8 cellular contexts compared by ENCODE assay signal in genomic region chr11:65432686-65433582, GRCh38. TPM values are rescaled to one million over a fixed set of nuclear protein-coding genes. Genes with fewer than 3 reads are reported as not detected.
DNase-seq lines count a peak whose midpoint lies in the region; ATAC-seq and TF ChIP-seq lines count a peak whose summit lies in the region.

No MANE protein-coding gene starts in this region.

- no peak for ATAC-seq in activated T-cell treated with anti-CD3 and anti-CD28 coated beads, Interleukin-2, amount 50 U/mL, for 4 hours
- no peak for ATAC-seq in GM18517 (IDR thresholded peaks at IDR 0.05; ENCODE audit: unreplicated experiment)
- no peak for ATAC-seq in HG03354 (IDR thresholded peaks at IDR 0.05; ENCODE audit: poor library complexity, severe bottlenecking, unreplicated experiment)

- H3K4me1 Mint-ChIP-seq in activated T-cell treated with anti-CD3 and anti-CD28 coated beads, Interleukin-2, amount 50 U/mL, for 4 hours (ENCODE audit: low read depth), result peaks cover 82% of the 10 kb centered on the region
- peaks cover 86% of the 10 kb centered on the region for H3K4me1 Mint-ChIP-seq in osteocyte (ENCODE audit: unreplicated experiment)

- peak overlapping the region; percentile 3 for H3K4me3 Mint-ChIP-seq in activated T-cell treated with anti-CD3 and anti-CD28 coated beads, Interleukin-2, amount 50 U/mL, for 4 hours
- H3K4me3 Mint-ChIP-seq in osteocyte (ENCODE audit: unreplicated experiment), result peak overlapping the region; percentile 65

- H3K36me3 Mint-ChIP-seq in activated T-cell treated with anti-CD3 and anti-CD28 coated beads, Interleukin-2, amount 50 U/mL, for 4 hours (ENCODE audit: insufficient read depth), result peaks cover 32% of the 10 kb centered on the region
- peaks cover 60% of the 10 kb centered on the region for H3K36me3 Mint-ChIP-seq in osteocyte (ENCODE audit: unreplicated experiment)

- peak overlapping the region in 1 of 2 donors; percentile 19 for H3K4me3 ChIP-seq in cardiac fibroblast (replicated peaks in 1 of 2; ENCODE audit: low read depth in 2 of 2, low read length in 2 of 2)

- H3K27me3 Mint-ChIP-seq in activated T-cell treated with anti-CD3 and anti-CD28 coated beads, Interleukin-2, amount 50 U/mL, for 4 hours (ENCODE audit: low read depth), result no peaks in the 10 kb centered on the region
- no peaks in the 10 kb centered on the region for H3K27me3 Mint-ChIP-seq in osteocyte (ENCODE audit: unreplicated experiment)

- TF ChIP-seq CTCF in cardiac fibroblast (IDR thresholded peaks at IDR 0.05; ENCODE audit: low read depth, low read length), result no peak
- peak; percentile 50 for TF ChIP-seq CTCF in osteocyte (IDR thresholded peaks at IDR 0.05)

- DNase-seq in activated T-cell treated with anti-CD3 and anti-CD28 coated beads, Interleukin-2, amount 50 U/mL, for 4 hours, result no peak
- DNase-seq in activated T-cell treated with anti-CD3 and anti-CD28 coated beads for 4 hours (no peak), NCI-H446 treated with DMSO at 0.1 percent for 48 hours (lab: John Stamatoyannopoulos, UW) (peak; percentile 46), cardiac fibroblast (ENCODE audit: low read depth in 2 of 2) (peak; percentile 62 to 71), osteocyte (ENCODE audit: extremely low spot score, unreplicated experiment) (no peak), hypothalamus (lab: John Stamatoyannopoulos, UW) (no peak)

- no peaks in the 10 kb centered on the region for H3K9me3 Mint-ChIP-seq in activated T-cell treated with anti-CD3 and anti-CD28 coated beads, Interleukin-2, amount 50 U/mL, for 4 hours
- no peaks in the 10 kb centered on the region for H3K9me3 Mint-ChIP-seq in osteocyte (ENCODE audit: unreplicated experiment)

- peak overlapping the region; percentile 74 for H3K27ac Mint-ChIP-seq in osteocyte (ENCODE audit: unreplicated experiment)

RNA-seq across cellular contexts. Expression of gene NEAT1, which starts 10.3 kb away (rescaled TPM):
- 100 to 1,000 TPM in 2 of 3 donors, 10 to 100 TPM in 1; 95.5 to 136 (median 123) TPM for total RNA-seq in activated T-cell treated with anti-CD3 and anti-CD28 coated beads, Interleukin-2, amount 50 U/mL, for 4 hours
- 300 and 534 TPM in 2 replicates for total RNA-seq in osteocyte

RNA-seq across cellular contexts. Expression of gene FRMD8, which starts 46.5 kb away (rescaled TPM):
- total RNA-seq in activated T-cell treated with anti-CD3 and anti-CD28 coated beads, Interleukin-2, amount 50 U/mL, for 4 hours, result 10 to 100 TPM; 43.0 to 49.2 (median 44.9) TPM
- total RNA-seq in osteocyte, result 62.8 and 65.8 TPM in 2 replicates

RNA-seq across cellular contexts. Expression of gene SLC25A45, which starts 50.5 kb away (rescaled TPM):
- 10 to 100 TPM in 1 of 3 donors, 1 to 10 TPM in 2; 7.0 to 11.1 (median 9.5) TPM for total RNA-seq in activated T-cell treated with anti-CD3 and anti-CD28 coated beads, Interleukin-2, amount 50 U/mL, for 4 hours
- 9.9 and 10.8 TPM in 2 replicates for total RNA-seq in osteocyte

Comparison
In these comparisons a context has a peak if more than half of its experiments do, and no peak if none do; other contexts are left out.
1. DNase-seq: peak in NCI-H446 treated with DMSO at 0.1 percent for 48 hours (single experiment) and cardiac fibroblast (2 of 2); none in activated T-cell treated with anti-CD3 and anti-CD28 coated beads, Interleukin-2, amount 50 U/mL, for 4 hours (single experiment), activated T-cell treated with anti-CD3 and anti-CD28 coated beads for 4 hours (single experiment), osteocyte (single experiment) and hypothalamus (0 of 51).